ENCODE assay signal across 17 cellular contexts in genomic region chr7:69109879-69110278, GRCh38.
DNase-seq lines count a peak whose midpoint lies in the region; ATAC-seq and TF ChIP-seq lines count a peak whose summit lies in the region.
"Had no signal": no experiment of that assay in that cellular context is flagged by ENCODE, and none has a peak within 500 bp of the region (broad histone marks: within the 10 kb centered on the region; RNA-seq: fewer than 3 reads in every experiment).

No MANE protein-coding gene starts in this region.

- H3K4me1 Mint-ChIP-seq in neural crest cell, result peaks cover under 1% of the 10 kb centered on the region
- H3K4me1 Mint-ChIP-seq: B cell had no signal

- DNase-seq in NCI-H82 (lab: John Stamatoyannopoulos, UW) (peak; percentile 72), NCI-H82 treated with DMSO at 0.1 percent for 48 hours (lab: John Stamatoyannopoulos, UW; ENCODE audit: unreplicated experiment) (no peak), Karpas-422 (no peak), neural crest cell (ENCODE audit: low read depth, low spot score) (no peak)
- DNase-seq: AML-193; Caco-2; Calu3; CD4-positive, alpha-beta T cell; CD8-positive, alpha-beta T cell; DMS79 treated with DMSO at 0.1 percent for 48 hours; GF-D8 had no signal

- H3K36me3 Mint-ChIP-seq in neural crest cell (ENCODE audit: low read depth), result no peaks in the 10 kb centered on the region
- H3K36me3 Mint-ChIP-seq: CD8-positive, alpha-beta T cell had no signal

- H3K9ac ChIP-seq in Karpas-422 (ENCODE audit: low read length), result peak overlapping the region; percentile 32; the same call in 1 of the 2 replicates
- H3K9ac ChIP-seq: BLaER1 treated with 17β-estradiol and CSF1 and Interleukin-3, amounts not matched to agents 10 nM and 100 nM had no signal

- peaks cover 54% of the 10 kb centered on the region for H3K4me1 ChIP-seq in Karpas-422 (ENCODE audit: low read length)
- H3K4me1 ChIP-seq: A549, Caco-2 had no signal

- H4K20me1 ChIP-seq in Karpas-422 (ENCODE audit: insufficient read depth, low read depth, low read length), result no peaks in the 10 kb centered on the region
- H4K20me1 ChIP-seq: BLaER1 treated with 17β-estradiol and CSF1 and Interleukin-3, amounts not matched to agents 10 nM and 100 nM had no signal

- no peak for ATAC-seq in GM21529 (IDR thresholded peaks at IDR 0.05; ENCODE audit: unreplicated experiment)
- ATAC-seq: A549; CD8-positive, alpha-beta T cell had no signal

- no peaks in the 10 kb centered on the region for H3K79me2 ChIP-seq in Karpas-422 (ENCODE audit: low read length)

- H3K9me2 ChIP-seq in Karpas-422 (replicated peaks; ENCODE audit: insufficient read depth, low read length), result no peaks in the 10 kb centered on the region

- no peak for TF ChIP-seq CTCF in neural crest cell (conservative IDR thresholded peaks at IDR 0.05)

- peaks cover 36% of the 10 kb centered on the region; the same call in 1 of the 2 replicates for H3K36me3 ChIP-seq in Karpas-422 (ENCODE audit: insufficient read depth, low read length)
- H3K36me3 ChIP-seq: BLaER1 treated with 17β-estradiol and CSF1 and Interleukin-3, amounts not matched to agents 10 nM and 100 nM had no signal

- H3K9me3 Mint-ChIP-seq in neural crest cell, result no peaks in the 10 kb centered on the region

- H3K27ac ChIP-seq in Karpas-422 (ENCODE audit: low read length), result peak overlapping the region; percentile 100
- H3K27ac ChIP-seq: 22Rv1; A549; BLaER1 treated with 17β-estradiol and CSF1 and Interleukin-3, amounts not matched to agents 10 nM and 100 nM; C4-2B had no signal

- H3K4me3 Mint-ChIP-seq in neural crest cell, result no peak overlapping the region
- H3K4me3 Mint-ChIP-seq: B cell; CD4-positive, alpha-beta T cell; CD8-positive, alpha-beta T cell had no signal

- H3K9me3 ChIP-seq in Karpas-422 (ENCODE audit: low read length), result peaks cover 47% of the 10 kb centered on the region
- H3K9me3 ChIP-seq: A549, Caco-2 had no signal

- H3K27me3 Mint-ChIP-seq in neural crest cell (ENCODE audit: low read depth), result no peaks in the 10 kb centered on the region
- H3K27me3 Mint-ChIP-seq: CD4-positive, alpha-beta T cell had no signal

- no peaks in the 10 kb centered on the region for H3K27me3 ChIP-seq in Karpas-422 (ENCODE audit: low read length)
- H3K27me3 ChIP-seq: BLaER1 treated with 17β-estradiol and CSF1 and Interleukin-3, amounts not matched to agents 10 nM and 100 nM had no signal

- peak overlapping the region; percentile 32 for H3K4me3 ChIP-seq in Karpas-422 (ENCODE audit: low read length)
- H3K4me3 ChIP-seq: A549; BLaER1 treated with 17β-estradiol and CSF1 and Interleukin-3, amounts not matched to agents 10 nM and 100 nM had no signal

- H2AFZ ChIP-seq in Karpas-422 (ENCODE audit: low read length), result no peak overlapping the region

- H3K4me2 ChIP-seq in Karpas-422 (ENCODE audit: low read depth, low read length, poor library complexity, severe bottlenecking), result no peak overlapping the region
- H3K4me2 ChIP-seq: A549; BLaER1 treated with 17β-estradiol and CSF1 and Interleukin-3, amounts not matched to agents 10 nM and 100 nM had no signal

- H3K27ac Mint-ChIP-seq in neural crest cell (ENCODE audit: unreplicated experiment), result peak overlapping the region; percentile 58
- H3K27ac Mint-ChIP-seq: B cell; CD4-positive, alpha-beta T cell; CD8-positive, alpha-beta T cell had no signal
